ENCODE assay signal across 12 cellular contexts in the genomic region with DNA sequence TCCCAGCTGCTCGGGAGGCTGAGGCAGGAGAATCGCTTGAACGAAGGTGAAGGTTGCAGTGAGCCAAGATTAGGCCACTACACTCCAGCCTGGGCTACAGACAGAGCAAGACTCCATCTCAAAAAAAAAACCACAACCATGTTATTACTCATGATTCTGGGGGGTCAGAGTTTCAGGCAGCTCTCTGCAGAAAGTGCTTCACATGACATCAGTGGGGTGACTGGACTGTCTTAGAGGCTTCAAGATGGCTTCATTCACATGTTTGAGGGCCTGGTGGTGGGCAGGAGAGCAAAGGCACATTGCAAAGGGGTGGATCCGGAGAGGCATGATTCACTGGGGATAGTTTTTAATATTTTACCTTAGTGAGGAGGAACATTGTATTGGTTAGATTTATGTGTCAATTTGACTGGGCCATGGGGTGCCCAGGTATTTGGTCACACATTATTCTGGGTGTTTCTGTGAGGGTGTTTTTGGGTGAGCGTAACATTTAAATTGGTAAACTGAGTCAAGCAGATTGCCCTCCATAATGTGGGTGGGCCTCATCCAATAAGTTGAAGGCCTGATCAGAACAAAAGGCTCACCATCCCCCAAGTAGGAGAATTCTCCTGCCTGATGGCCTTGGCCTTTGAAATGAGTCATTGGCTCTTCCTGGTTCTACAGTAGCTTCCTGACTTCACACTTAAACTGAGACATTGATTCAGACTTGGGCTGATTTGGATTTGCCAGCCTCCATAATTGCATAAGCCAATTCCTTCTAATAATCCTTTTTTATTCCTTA.
DNase-seq lines count a peak whose midpoint lies in the region; ATAC-seq and TF ChIP-seq lines count a peak whose summit lies in the region.
"Had no signal": no experiment of that assay in that cellular context is flagged by ENCODE, and none has a peak within 500 bp of the region (broad histone marks: within the 10 kb centered on the region; RNA-seq: fewer than 3 reads in every experiment).

No MANE protein-coding gene starts in this region.

- no peaks in the 10 kb centered on the region for H3K9me2 ChIP-seq in GM23248 (ENCODE audit: insufficient read depth)

- no peaks in the 10 kb centered on the region for H3F3A ChIP-seq in GM23248 (ENCODE audit: insufficient read depth)

- H2AFZ ChIP-seq in GM23248: peak overlapping the region; percentile 10; the same call in 1 of the 2 replicates

- no peaks in the 10 kb centered on the region for H3K27me3 ChIP-seq in GM23248 (replicated peaks; ENCODE audit: insufficient read depth)
- H3K27me3 ChIP-seq: SJCRH30 had no signal

- H3K9me3 ChIP-seq in GM23248 (ENCODE audit: low read depth): no peaks in the 10 kb centered on the region
- H3K9me3 ChIP-seq: SJCRH30 had no signal

- ATAC-seq in left ventricle myocardium superior (no peak), GM19452 (IDR thresholded peaks at IDR 0.05; ENCODE audit: unreplicated experiment) (no peak)

- H3K9ac ChIP-seq in GM23248: no peak overlapping the region

- no peaks in the 10 kb centered on the region for H3K79me2 ChIP-seq in GM23248 (ENCODE audit: insufficient read depth)

- H3K27ac ChIP-seq in GM23248 (peak overlapping the region; percentile 60), substantia nigra (ENCODE audit: low read depth, low read length, poor library complexity, severe bottlenecking) (no peak overlapping the region)
- H3K27ac ChIP-seq: SJCRH30 had no signal

- H3K4me1 ChIP-seq in GM23248 (ENCODE audit: insufficient read depth): peaks cover 9% of the 10 kb centered on the region

- in situ Hi-C loops in GM23248 (cut with MboI): no loop called here

- no peak for TF ChIP-seq CTCF in AG10803 (conservative IDR thresholded peaks at IDR 0.05; ENCODE audit: low read length)

- H3K4me3 ChIP-seq in AG10803 (ENCODE audit: low read length): no peak overlapping the region
- no peak overlapping the region for H3K4me3 ChIP-seq in GM23248
- H3K4me3 ChIP-seq: SJCRH30 had no signal

- DNase-seq in AG10803 (ENCODE audit: low read depth): peak; percentile 67
- peak; percentile 85 for DNase-seq in GM23248
- peak; percentile 80 for DNase-seq in amniotic epithelial cell (ENCODE audit: low read depth)
- DNase-seq in kidney tubule cell (ENCODE audit: low spot score): peak; percentile 88
- DNase-seq in left ventricle myocardium superior: no peak
- DNase-seq in NCI-H82 (lab: John Stamatoyannopoulos, UW): no peak
- DNase-seq in substantia nigra (lab: John Stamatoyannopoulos, UW): no peak
- DNase-seq: activated CD4-positive, CD25-positive, alpha-beta regulatory T cell treated with anti-CD3 and anti-CD28 coated beads, Interleukin-2, amount 50 U/mL, for 72 hours; naive B cell; NCI-H510A treated with DMSO at 0.1 percent for 48 hours; SJCRH30 had no signal

- no peaks in the 10 kb centered on the region for H4K20me1 ChIP-seq in GM23248 (ENCODE audit: insufficient read depth)

- no peak overlapping the region for H3K4me2 ChIP-seq in GM23248 (ENCODE audit: unreplicated experiment)

- H3K36me3 ChIP-seq in GM23248 (ENCODE audit: low read depth): no peaks in the 10 kb centered on the region
- H3K36me3 ChIP-seq: SJCRH30 had no signal

- intact Hi-C loops in left ventricle myocardium superior (cut with micrococcal nuclease): no loop called here

- 89% methylated on average over 5 of the region's 5 CpGs for WGBS in GM23248 (ENCODE audit: low coverage in 1 of 2, low lambda C conversion rate in 2 of 2, missing lambda C conversion rate in 2 of 2), 2 experiments

Comparison
In these comparisons a context has a peak if more than half of its experiments do, and no peak if none do; other contexts are left out.
1. DNase-seq: peak in AG10803 (single experiment), GM23248 (single experiment), amniotic epithelial cell (single experiment) and kidney tubule cell (single experiment); none in left ventricle myocardium superior (single experiment), NCI-H82 (single experiment) and substantia nigra (0 of 49).